Comparison of ENCODE assay signal across 23 cellular contexts in the genomic region with DNA sequence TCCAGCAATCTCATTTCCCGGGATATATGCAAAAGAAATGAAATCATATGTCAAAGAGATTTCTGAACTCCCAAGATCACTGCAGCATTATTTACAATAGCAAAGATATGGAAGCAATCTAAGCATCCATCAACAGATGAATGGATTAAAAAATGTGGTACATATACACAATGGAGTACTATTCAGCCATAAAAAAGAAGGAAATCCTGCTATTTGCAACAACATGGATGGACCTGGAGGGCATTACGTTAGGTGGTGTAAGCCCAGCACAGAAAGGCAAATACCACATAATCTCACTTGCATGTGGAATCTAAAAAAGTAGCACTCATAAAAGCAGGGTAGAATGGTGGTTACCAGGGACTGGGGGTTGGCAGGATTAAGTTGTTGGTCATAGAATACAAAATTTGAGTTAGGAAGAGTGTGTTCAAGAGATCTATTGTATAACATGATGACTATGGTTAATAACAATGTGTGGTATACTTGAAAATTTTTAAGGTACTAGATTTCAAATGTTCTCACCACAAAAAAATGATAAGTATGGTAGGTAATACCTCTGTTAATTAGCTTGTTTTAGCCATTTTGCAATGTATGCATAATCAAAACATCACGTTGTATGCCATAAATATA. TPM values are rescaled to one million over a fixed set of nuclear protein-coding genes. Genes with fewer than 3 reads are reported as not detected.
"Had no signal": no experiment of that assay in that cellular context is flagged by ENCODE, and none has a peak within 500 bp of the region (broad histone marks: within the 10 kb centered on the region; RNA-seq: fewer than 3 reads in every experiment).

No MANE protein-coding gene starts in this region.

- H3K4me2 ChIP-seq: neural progenitor cell, smooth muscle cell had no signal

- H3K4me1 Mint-ChIP-seq: memory B cell; naive thymus-derived CD4-positive, alpha-beta T cell; stimulated activated naive CD8-positive, alpha-beta T cell treated with anti-CD3 and anti-CD28 coated beads, Interleukin-15, amount 100 ng/mL, for 72 hours had no signal

- H3K9ac ChIP-seq: neural progenitor cell, parathyroid adenoma had no signal

- H3K4me3 Mint-ChIP-seq: memory B cell; naive thymus-derived CD4-positive, alpha-beta T cell; nephron; neural progenitor cell; stimulated activated naive CD8-positive, alpha-beta T cell treated with anti-CD3 and anti-CD28 coated beads, Interleukin-15, amount 100 ng/mL, for 72 hours had no signal

- H3K9me3 ChIP-seq: gastrocnemius medialis, lower lobe of right lung, mucosa of descending colon, thyroid gland had no signal

- H3K36me3 ChIP-seq: gastrocnemius medialis, lower lobe of right lung, neural progenitor cell, thyroid gland had no signal

- H3K4me1 ChIP-seq: lower lobe of right lung, parathyroid adenoma, thyroid gland had no signal

- H3K79me2 ChIP-seq: parathyroid adenoma had no signal

- FAIRE-seq: colon, keratinocyte had no signal

- H3K27me3 ChIP-seq: dorsolateral prefrontal cortex, gastrocnemius medialis, thyroid gland had no signal

- H3K9me3 Mint-ChIP-seq: naive thymus-derived CD4-positive, alpha-beta T cell; stimulated activated naive CD8-positive, alpha-beta T cell treated with anti-CD3 and anti-CD28 coated beads, Interleukin-15, amount 100 ng/mL, for 72 hours had no signal

- H2AFZ ChIP-seq: neural progenitor cell, parathyroid adenoma had no signal

- H3K4me3 ChIP-seq: dorsolateral prefrontal cortex, gastrocnemius medialis, lower lobe of right lung, mucosa of descending colon, neural progenitor cell, smooth muscle cell, thyroid gland had no signal

- ATAC-seq: gastrocnemius medialis; left ventricle myocardium superior; lower lobe of right lung; mucosa of descending colon; naive thymus-derived CD4-positive, alpha-beta T cell; sciatic nerve; stimulated activated naive CD8-positive, alpha-beta T cell treated with anti-CD3 and anti-CD28 coated beads, Interleukin-15, amount 100 ng/mL, for 72 hours had no signal

- H3K36me3 Mint-ChIP-seq: memory B cell; naive thymus-derived CD4-positive, alpha-beta T cell; neural progenitor cell had no signal

- DNase-seq: dorsolateral prefrontal cortex; effector CD4-positive, alpha-beta T cell; gastrocnemius medialis; left ventricle myocardium superior; lower lobe of right lung; mucosa of descending colon; naive thymus-derived CD4-positive, alpha-beta T cell; stimulated activated CD4-positive, alpha-beta T cell treated with anti-CD3 and anti-CD28 coated beads, Interleukin-12 subunit alpha, Interleukin-12 subunit beta, amount 100 ng/mL, for 4 hours; stimulated activated CD4-positive, alpha-beta T cell treated with anti-CD3 and anti-CD28 coated beads, Interleukin-1b, Interleukin-23, amount 100 ng/mL, for 48 hours; stimulated activated CD4-positive, alpha-beta T cell treated with anti-CD3 and anti-CD28 coated beads, Interleukin-4, amount 100 ng/mL, for 1 hour; stimulated activated CD8-positive, alpha-beta memory T cell treated with anti-CD3 and anti-CD28 coated beads, Interleukin-4, amount 100 ng/mL, for 48 hours; stimulated activated naive CD4-positive, alpha-beta T cell; stimulated activated naive CD8-positive, alpha-beta T cell treated with anti-CD3 and anti-CD28 coated beads, Interleukin-15, amount 100 ng/mL, for 72 hours; thyroid gland had no signal

- H3K27ac ChIP-seq: dorsolateral prefrontal cortex, gastrocnemius medialis, lower lobe of right lung, neural progenitor cell, parathyroid adenoma, thyroid gland had no signal

- H3K27ac Mint-ChIP-seq: memory B cell; neural progenitor cell; progenitor cell of endocrine pancreas; stimulated activated naive CD8-positive, alpha-beta T cell treated with anti-CD3 and anti-CD28 coated beads, Interleukin-15, amount 100 ng/mL, for 72 hours had no signal

RNA-seq across cellular contexts. Expression of a gene that starts 32.9 kb away (rescaled TPM):
- total RNA-seq: lower lobe of right lung had no signal
